In genomic region chr21:35428041-35428400, GRCh38 we compare ENCODE assay signal across 14 cellular contexts.
DNase-seq lines count a peak whose midpoint lies in the region; ATAC-seq and TF ChIP-seq lines count a peak whose summit lies in the region.
"Had no signal": no experiment of that assay in that cellular context is flagged by ENCODE, and none has a peak within 500 bp of the region (broad histone marks: within the 10 kb centered on the region; RNA-seq: fewer than 3 reads in every experiment).

No MANE protein-coding gene starts in this region.

- no peak for TF ChIP-seq CTCF in left lung (IDR thresholded peaks at IDR 0.05)

- H3K36me3 Mint-ChIP-seq in activated T-cell treated with anti-CD3 and anti-CD28 coated beads, Interleukin-2, amount 50 U/mL, for 24 hours (ENCODE audit: low read depth), result peaks cover 13% of the 10 kb centered on the region
- H3K36me3 Mint-ChIP-seq in activated T-cell treated with anti-CD3 and anti-CD28 coated beads, Interleukin-2, amount 50 U/mL, for 4 hours (ENCODE audit: insufficient read depth), result peaks cover 2% of the 10 kb centered on the region
- H3K36me3 Mint-ChIP-seq in activated naive CD8-positive, alpha-beta T cell treated with anti-CD3 and anti-CD28 coated beads, Interleukin-2, amount 50 U/mL, for 24 hours (ENCODE audit: low read depth), result no peaks in the 10 kb centered on the region

- H3K36me3 ChIP-seq in left lung, result no peaks in the 10 kb centered on the region
- H3K36me3 ChIP-seq in subcutaneous abdominal adipose tissue (ENCODE audit: control insufficient read depth in 5 of 5, insufficient read depth in 5 of 5, low read length in 5 of 5), result no peaks in the 10 kb centered on the region
- H3K36me3 ChIP-seq: stomach had no signal

- intact Hi-C loops in left lung (cut with DNase I), result no loop called here

- H3K27ac ChIP-seq in left lung, result peak overlapping the region; percentile 49 to 72
- peak overlapping the region; percentile 85 for H3K27ac ChIP-seq in subcutaneous abdominal adipose tissue (ENCODE audit: low read depth, low read length)

- H3K4me1 ChIP-seq in left lung, result peaks cover 5 to 23% of the 10 kb centered on the region in 2 donors
- peaks cover 0 to 18% (median 9%) of the 10 kb centered on the region in 5 donors for H3K4me1 ChIP-seq in subcutaneous abdominal adipose tissue (ENCODE audit: control insufficient read depth in 5 of 5, insufficient read depth in 5 of 5, low read length in 5 of 5)
- H3K4me1 ChIP-seq: stomach had no signal

- H3K9me3 Mint-ChIP-seq in activated T-cell treated with anti-CD3 and anti-CD28 coated beads, Interleukin-2, amount 50 U/mL, for 24 hours, result peaks cover 14% of the 10 kb centered on the region
- H3K9me3 Mint-ChIP-seq in activated T-cell treated with anti-CD3 and anti-CD28 coated beads, Interleukin-2, amount 50 U/mL, for 4 hours, result peaks cover 15% of the 10 kb centered on the region
- H3K9me3 Mint-ChIP-seq in activated naive CD8-positive, alpha-beta T cell treated with anti-CD3 and anti-CD28 coated beads, Interleukin-2, amount 50 U/mL, for 24 hours, result peaks cover 16% of the 10 kb centered on the region

- peaks cover 32% of the 10 kb centered on the region for H3K4me1 Mint-ChIP-seq in activated T-cell treated with anti-CD3 and anti-CD28 coated beads, Interleukin-2, amount 50 U/mL, for 24 hours (ENCODE audit: low read depth)
- peaks cover 26% of the 10 kb centered on the region for H3K4me1 Mint-ChIP-seq in activated T-cell treated with anti-CD3 and anti-CD28 coated beads, Interleukin-2, amount 50 U/mL, for 4 hours (ENCODE audit: low read depth)
- H3K4me1 Mint-ChIP-seq in activated naive CD8-positive, alpha-beta T cell treated with anti-CD3 and anti-CD28 coated beads, Interleukin-2, amount 50 U/mL, for 24 hours, result peaks cover 30% of the 10 kb centered on the region
- H3K4me1 Mint-ChIP-seq: immature natural killer cell had no signal

- H3K4me3 ChIP-seq in left lung, result no peak overlapping the region
- H3K4me3 ChIP-seq in subcutaneous abdominal adipose tissue (ENCODE audit: low read depth in 1 of 5, low read length in 5 of 5), result no peak overlapping the region
- H3K4me3 ChIP-seq: stomach had no signal

- H3K27me3 Mint-ChIP-seq in activated T-cell treated with anti-CD3 and anti-CD28 coated beads, Interleukin-2, amount 50 U/mL, for 24 hours, result peaks cover 18% of the 10 kb centered on the region
- H3K27me3 Mint-ChIP-seq in activated T-cell treated with anti-CD3 and anti-CD28 coated beads, Interleukin-2, amount 50 U/mL, for 4 hours (ENCODE audit: low read depth), result peaks cover 27% of the 10 kb centered on the region
- H3K27me3 Mint-ChIP-seq in activated naive CD8-positive, alpha-beta T cell treated with anti-CD3 and anti-CD28 coated beads, Interleukin-2, amount 50 U/mL, for 24 hours, result peaks cover 3% of the 10 kb centered on the region

- H3K4me3 Mint-ChIP-seq in activated T-cell treated with anti-CD3 and anti-CD28 coated beads, Interleukin-2, amount 50 U/mL, for 24 hours, result peak overlapping the region; percentile 46
- H3K4me3 Mint-ChIP-seq in activated T-cell treated with anti-CD3 and anti-CD28 coated beads, Interleukin-2, amount 50 U/mL, for 4 hours, result no peak overlapping the region
- H3K4me3 Mint-ChIP-seq in activated naive CD8-positive, alpha-beta T cell treated with anti-CD3 and anti-CD28 coated beads, Interleukin-2, amount 50 U/mL, for 24 hours, result peak overlapping the region; percentile 41
- H3K4me3 Mint-ChIP-seq: immature natural killer cell, neural crest cell had no signal

- H3K27ac Mint-ChIP-seq in activated T-cell treated with anti-CD3 and anti-CD28 coated beads, Interleukin-2, amount 50 U/mL, for 24 hours, result peak overlapping the region; percentile 47
- H3K27ac Mint-ChIP-seq in activated naive CD8-positive, alpha-beta T cell treated with anti-CD3 and anti-CD28 coated beads, Interleukin-2, amount 50 U/mL, for 24 hours, result peak overlapping the region; percentile 53
- H3K27ac Mint-ChIP-seq: immature natural killer cell had no signal

- H3K9me3 ChIP-seq in left lung (peaks cover 0 to 18% of the 10 kb centered on the region in 2 donors), subcutaneous abdominal adipose tissue (ENCODE audit: control insufficient read depth in 5 of 5, low read length in 5 of 5) (peaks cover 4 to 18% (median 15%) of the 10 kb centered on the region in 5 donors)

- peak overlapping the region in 1 of 5 donors; percentile 8 for H3K9ac ChIP-seq in subcutaneous abdominal adipose tissue (ENCODE audit: low read length in 5 of 5)

- H3K27me3 ChIP-seq in left lung (peaks cover 0 to 20% of the 10 kb centered on the region in 2 donors), subcutaneous abdominal adipose tissue (ENCODE audit: control insufficient read depth in 5 of 5, insufficient read depth in 4 of 5, low read length in 5 of 5) (peaks cover 0 to 3% (median 0%) of the 10 kb centered on the region in 5 donors)

- DNase-seq in activated T-cell treated with anti-CD3 and anti-CD28 coated beads, Interleukin-2, amount 50 U/mL, for 24 hours, result no peak
- DNase-seq in activated T-cell treated with anti-CD3 and anti-CD28 coated beads, Interleukin-2, amount 50 U/mL, for 4 hours, result no peak
- no peak for DNase-seq in activated naive CD8-positive, alpha-beta T cell treated with anti-CD3 and anti-CD28 coated beads, Interleukin-2, amount 50 U/mL, for 24 hours
- DNase-seq in left lung (no peak), NCI-H82 treated with DMSO at 0.1 percent for 48 hours (lab: John Stamatoyannopoulos, UW; ENCODE audit: unreplicated experiment) (no peak)
- no peak for DNase-seq in activated CD4-positive, alpha-beta T cell treated with anti-CD3 and anti-CD28 coated beads for 1 hour
- DNase-seq: amygdala, immature natural killer cell, NCI-H748 treated with DMSO at 0.1 percent for 48 hours, stomach, SW 1271 had no signal

- no peak for ATAC-seq in activated T-cell treated with anti-CD3 and anti-CD28 coated beads, Interleukin-2, amount 50 U/mL, for 4 hours
- ATAC-seq in activated naive CD8-positive, alpha-beta T cell treated with anti-CD3 and anti-CD28 coated beads, Interleukin-2, amount 50 U/mL, for 24 hours, result no peak
- ATAC-seq in left lung, result peak; percentile 60
- ATAC-seq in GM21367 (IDR thresholded peaks at IDR 0.05; ENCODE audit: unreplicated experiment), result no peak
